24 cellular contexts compared by ENCODE assay signal in genomic region chr6:65059568-65059967, GRCh38.
"Had no signal": no experiment of that assay in that cellular context is flagged by ENCODE, and none has a peak within 500 bp of the region (broad histone marks: within the 10 kb centered on the region; RNA-seq: fewer than 3 reads in every experiment).

No MANE protein-coding gene starts in this region.

- H3K27ac Mint-ChIP-seq: dendritic cell treated with granulocyte-macrophage colony-stimulating factor and Interleukin-4, amounts not matched to agents 40 ng/mL and 50 ng/mL, for 4 days; endodermal cell had no signal

- ATAC-seq: esophagus mucosa, foreskin keratinocyte, gastrocnemius medialis, gastroesophageal sphincter, heart left ventricle, heart right ventricle had no signal

- DNase-seq: colonic mucosa; cortex of kidney; dermis blood vessel endothelial cell; dorsolateral prefrontal cortex; effector CD4-positive, alpha-beta T cell; effector CD8-positive, alpha-beta T cell; effector memory CD4-positive, alpha-beta T cell; endodermal cell; erythroblast; esophagus squamous epithelium; foreskin fibroblast; foreskin keratinocyte; foreskin melanocyte; gastrocnemius medialis; glutamatergic neuron; head of caudate nucleus; heart left ventricle; heart right ventricle had no signal

- H3K27me3 ChIP-seq: colonic mucosa, dorsolateral prefrontal cortex, esophagus muscularis mucosa, esophagus squamous epithelium, foreskin keratinocyte, gastrocnemius medialis, gastroesophageal sphincter, heart left ventricle, heart right ventricle had no signal

- H3K27ac ChIP-seq: colonic mucosa, coronary artery, dorsolateral prefrontal cortex, epithelial cell of prostate, esophagus muscularis mucosa, esophagus squamous epithelium, foreskin keratinocyte, gastrocnemius medialis, gastroesophageal sphincter, heart left ventricle, heart right ventricle had no signal

- H3K4me3 Mint-ChIP-seq: dendritic cell treated with granulocyte-macrophage colony-stimulating factor and Interleukin-4, amounts not matched to agents 40 ng/mL and 50 ng/mL, for 4 days; endodermal cell had no signal

- H3K4me1 Mint-ChIP-seq: endodermal cell had no signal

- H3K9me3 ChIP-seq: colonic mucosa, esophagus muscularis mucosa, esophagus squamous epithelium, gastrocnemius medialis, gastroesophageal sphincter had no signal

- H3K4me1 ChIP-seq: colonic mucosa, esophagus muscularis mucosa, esophagus squamous epithelium, foreskin keratinocyte, gastrocnemius medialis, gastroesophageal sphincter, heart left ventricle, heart right ventricle had no signal

- H3K27me3 Mint-ChIP-seq: dendritic cell treated with granulocyte-macrophage colony-stimulating factor and Interleukin-4, amounts not matched to agents 40 ng/mL and 50 ng/mL, for 4 days had no signal

- H3K4me3 ChIP-seq: colonic mucosa, coronary artery, dorsolateral prefrontal cortex, esophagus muscularis mucosa, esophagus squamous epithelium, gastrocnemius medialis, gastroesophageal sphincter, heart left ventricle, heart right ventricle had no signal

- H3K36me3 ChIP-seq: colonic mucosa, esophagus muscularis mucosa, esophagus squamous epithelium, gastrocnemius medialis, gastroesophageal sphincter, heart left ventricle, heart right ventricle had no signal
